8 cellular contexts compared by ENCODE assay signal in the genomic region with DNA sequence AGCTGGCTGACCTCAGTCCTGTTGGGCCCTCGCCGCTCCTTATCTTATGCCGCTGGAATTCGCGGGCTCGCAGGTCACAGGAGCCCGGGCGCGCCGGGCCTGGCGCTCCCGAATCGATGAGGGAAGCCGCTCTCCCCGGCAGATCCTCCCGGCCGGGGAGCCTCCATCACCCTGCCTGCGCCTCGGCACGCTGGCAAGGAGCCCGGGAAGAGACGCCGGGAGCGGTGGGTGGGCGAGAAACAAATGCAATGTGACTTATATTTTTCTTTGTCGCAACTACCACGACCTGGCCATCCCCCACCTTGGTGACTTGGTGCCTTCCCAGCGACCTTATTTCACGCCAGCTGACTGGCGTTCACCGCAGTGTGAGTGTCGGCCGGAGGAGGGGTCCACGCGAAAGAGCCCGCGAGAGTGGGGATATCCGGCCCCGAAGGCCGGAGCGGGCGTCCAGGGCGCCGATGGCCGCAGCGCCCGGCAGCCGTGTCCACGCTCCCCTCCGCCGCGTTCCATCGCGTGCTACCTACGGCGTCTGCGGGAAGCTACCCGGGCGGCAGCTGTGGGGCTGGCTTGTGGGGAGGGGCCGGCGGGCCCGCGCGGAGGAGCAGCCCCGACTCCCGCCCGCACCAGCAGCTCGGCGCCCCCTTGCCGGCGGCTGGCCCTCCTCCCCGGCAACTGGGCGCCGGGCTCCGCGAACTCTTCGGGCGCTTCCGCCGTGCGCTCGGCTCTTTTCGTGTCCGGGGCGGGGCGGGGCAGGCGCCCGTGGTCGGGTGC. TPM values are rescaled to one million over a fixed set of nuclear protein-coding genes. Genes with fewer than 3 reads are reported as not detected.
A peak's percentile ranks its signal among the peaks of the same experiment; 100 is the strongest.
DNase-seq lines count a peak whose midpoint lies in the region; ATAC-seq and TF ChIP-seq lines count a peak whose summit lies in the region.

No MANE protein-coding gene starts in this region.

- no peaks in the 10 kb centered on the region for H3K36me3 ChIP-seq in kidney epithelial cell (ENCODE audit: control insufficient read depth, insufficient read depth, low read length)

- H3K27me3 ChIP-seq in kidney epithelial cell (ENCODE audit: control insufficient read depth, insufficient read depth, low read length), result no peaks in the 10 kb centered on the region

- no peak for TF ChIP-seq CTCF in kidney epithelial cell (IDR thresholded peaks at IDR 0.05; ENCODE audit: insufficient read depth, low read length, poor library complexity, severe bottlenecking)

- DNase-seq in AG08395 (ENCODE audit: low spot score) (peak; percentile 81), NCI-H2227 treated with DMSO at 0.1 percent for 48 hours (lab: John Stamatoyannopoulos, UW) (peak; percentile 82), cerebellar cortex (ENCODE audit: low spot score) (peak; percentile 83), kidney epithelial cell (ENCODE audit: low read depth) (peak; percentile 43)
- peak; percentile 92 for DNase-seq in activated CD4-positive, CD25-positive, alpha-beta regulatory T cell treated with anti-CD3 and anti-CD28 coated beads, Interleukin-2, amount 50 U/mL, for 72 hours
- peak; percentile 91 for DNase-seq in stimulated activated CD4-positive, alpha-beta T cell treated with anti-CD3 and anti-CD28 coated beads, Interleukin-15, amount 100 ng/mL, for 24 hours

- ATAC-seq in GM18909 (IDR thresholded peaks at IDR 0.05; ENCODE audit: poor library complexity, unreplicated experiment) (peak; percentile 83), HG03135 (IDR thresholded peaks at IDR 0.05; ENCODE audit: unreplicated experiment) (peak; percentile 75)

- H3K4me3 ChIP-seq in kidney epithelial cell (ENCODE audit: low read depth, low read length), result peak overlapping the region; percentile 74

RNA-seq across cellular contexts. Expression of gene BMPR1A, which starts 0.5 kb away (rescaled TPM):
- 22.1 and 38.1 TPM in 2 replicates for total RNA-seq in kidney epithelial cell

Comparison
In these comparisons a context has a peak if more than half of its experiments do, and no peak if none do; other contexts are left out.
1. Peak in every context shown above with its lines: DNase-seq, ATAC-seq and H3K4me3 ChIP-seq.